In genomic region chr11:43921561-43922294, GRCh38 we compare ENCODE assay signal across 9 cellular contexts. TPM values are rescaled to one million over a fixed set of nuclear protein-coding genes. Genes with fewer than 3 reads are reported as not detected.
DNase-seq lines count a peak whose midpoint lies in the region; ATAC-seq, FAIRE-seq and TF ChIP-seq lines count a peak whose summit lies in the region.
"Had no signal": no experiment of that assay in that cellular context is flagged by ENCODE, and none has a peak within 500 bp of the region (broad histone marks: within the 10 kb centered on the region; RNA-seq: fewer than 3 reads in every experiment).

No MANE protein-coding gene starts in this region.

- DNase-seq in NCI-H2227 (lab: John Stamatoyannopoulos, UW; ENCODE audit: unreplicated experiment) (peak; percentile 51), keratinocyte (ENCODE audit: low read depth, low spot score) (no peak), testis (no peak), OCI-LY7 (ENCODE audit: low spot score) (no peak), LoVo (ENCODE audit: low spot score) (no peak)
- DNase-seq in activated T-cell treated with anti-CD3 and anti-CD28 coated beads, Interleukin-2, amount 50 U/mL, for 48 hours, result no peak
- DNase-seq: SIG-M5 had no signal

- no peaks in the 10 kb centered on the region for H3K9me3 ChIP-seq in keratinocyte (ENCODE audit: control insufficient read depth, low read depth, low read length)
- no peaks in the 10 kb centered on the region for H3K9me3 ChIP-seq in testis
- H3K9me3 ChIP-seq in OCI-LY7 (ENCODE audit: low read length), result no peaks in the 10 kb centered on the region

- H3K36me3 ChIP-seq in keratinocyte (ENCODE audit: control insufficient read depth in 2 of 2, extremely low read depth in 1 of 2, insufficient read depth in 2 of 2, low read length in 2 of 2), result peaks cover 7 to 12% of the 10 kb centered on the region in 2 experiments
- H3K36me3 ChIP-seq in testis (ENCODE audit: low read depth, missing control alignments), result no peaks in the 10 kb centered on the region
- no peaks in the 10 kb centered on the region for H3K36me3 ChIP-seq in OCI-LY7 (ENCODE audit: insufficient read depth, low read length)

- ATAC-seq in activated T-helper 17 cell treated with anti-CD3 and anti-CD28 coated beads, Interleukin-2, amount 50 U/mL, for 72 hours (replicated peaks), result no peak

- intact Hi-C loops in testis (cut with DNase I; ENCODE audit: low total_unique reads) (no loop called here), OCI-LY7 (cut with micrococcal nuclease; ENCODE audit: unreplicated experiment) (no loop called here)

- H3K27ac ChIP-seq in keratinocyte (ENCODE audit: control insufficient read depth, insufficient read depth, low read length) (peak overlapping the region; percentile 89), testis (peak overlapping the region; percentile 81 to 94), OCI-LY7 (ENCODE audit: low read depth, low read length, poor library complexity, severe bottlenecking) (no peak overlapping the region)

- H3K4me1 Mint-ChIP-seq in activated T-helper 17 cell treated with anti-CD3 and anti-CD28 coated beads, Interleukin-2, amount 50 U/mL, for 72 hours, result peaks cover 14% of the 10 kb centered on the region

- H3K36me3 Mint-ChIP-seq in activated T-helper 17 cell treated with anti-CD3 and anti-CD28 coated beads, Interleukin-2, amount 50 U/mL, for 72 hours (ENCODE audit: low read depth), result peaks cover 61% of the 10 kb centered on the region

- peak overlapping the region; percentile 52 for H3K4me3 Mint-ChIP-seq in activated T-helper 17 cell treated with anti-CD3 and anti-CD28 coated beads, Interleukin-2, amount 50 U/mL, for 72 hours

- no peak for TF ChIP-seq POLR2A in testis (IDR thresholded peaks at IDR 0.05)

- H4K20me1 ChIP-seq in keratinocyte (ENCODE audit: control insufficient read depth, extremely low read depth, insufficient read depth, low read length) (no peaks in the 10 kb centered on the region), OCI-LY7 (ENCODE audit: insufficient read depth, low read length) (no peaks in the 10 kb centered on the region)

- POLR2A ChIA-PET in OCI-LY7 (lab: Charles Lee), result no interaction called here

- TF ChIP-seq CTCF in keratinocyte (optimal IDR thresholded peaks at IDR 0.05 in 1 of 3, IDR thresholded peaks at IDR 0.05 in 1 of 3, conservative IDR thresholded peaks at IDR 0.05 in 1 of 3; ENCODE audit: extremely low read depth in 1 of 3, insufficient read depth in 2 of 3, low read length in 3 of 3), result no peak
- TF ChIP-seq CTCF in testis (IDR thresholded peaks at IDR 0.05), result no peak
- no peak for TF ChIP-seq CTCF in OCI-LY7 (conservative IDR thresholded peaks at IDR 0.05; ENCODE audit: low read length)

- dilution Hi-C loops in keratinocyte (cut with MboI; ENCODE audit: extremely low pct_ligation_motif_present, low sequenced_read_pairs), result no loop called here

- CTCF ChIA-PET in OCI-LY7 (lab: Charles Lee; ENCODE audit: unreplicated experiment), result no interaction called here

- no peak for FAIRE-seq in keratinocyte (lab: Jason Lieb, UNC)
- FAIRE-seq: GM12892 had no signal

- H3K4me2 ChIP-seq in keratinocyte (ENCODE audit: control insufficient read depth, extremely low read depth, insufficient read depth, low read depth, low read length) (no peak overlapping the region), OCI-LY7 (ENCODE audit: low read length) (no peak overlapping the region)

- no peaks in the 10 kb centered on the region for H3K27me3 Mint-ChIP-seq in activated T-helper 17 cell treated with anti-CD3 and anti-CD28 coated beads, Interleukin-2, amount 50 U/mL, for 72 hours

- H3K4me3 ChIP-seq in keratinocyte (ENCODE audit: control insufficient read depth in 2 of 3, extremely low read depth in 1 of 3, insufficient read depth in 2 of 3, low read depth in 1 of 3, low read length in 3 of 3) (no peak overlapping the region), testis (no peak overlapping the region), OCI-LY7 (ENCODE audit: low read depth, low read length, poor library complexity, severe bottlenecking) (no peak overlapping the region)

- peak overlapping the region; percentile 50 for H3K9ac ChIP-seq in keratinocyte (ENCODE audit: control insufficient read depth, extremely low read depth, insufficient read depth, low read length)

- WGBS in testis, 2 donors, result 65 to 85% methylated on average over 8 of the region's 8 CpGs

- H3K9me3 Mint-ChIP-seq in activated T-helper 17 cell treated with anti-CD3 and anti-CD28 coated beads, Interleukin-2, amount 50 U/mL, for 72 hours, result no peaks in the 10 kb centered on the region

- H3K4me1 ChIP-seq in keratinocyte (ENCODE audit: control insufficient read depth, extremely low read depth, insufficient read depth, low read length) (peaks cover 17% of the 10 kb centered on the region), testis (peaks cover 52% of the 10 kb centered on the region), OCI-LY7 (ENCODE audit: insufficient read depth, low read length, poor library complexity, severe bottlenecking) (no peaks in the 10 kb centered on the region)

- BruUV-seq in OCI-LY7 (replicated peaks; lab: Mats Ljungman, UMichigan), result no TSS peak

- peak overlapping the region; percentile 59 for H3K27ac Mint-ChIP-seq in activated T-helper 17 cell treated with anti-CD3 and anti-CD28 coated beads, Interleukin-2, amount 50 U/mL, for 72 hours

- no peaks in the 10 kb centered on the region for H3K9me2 ChIP-seq in OCI-LY7 (ENCODE audit: insufficient read depth, low read length)

- H3K79me2 ChIP-seq in keratinocyte (ENCODE audit: control insufficient read depth, insufficient read depth, low read length) (no peaks in the 10 kb centered on the region), OCI-LY7 (ENCODE audit: insufficient read depth, low read depth, low read length) (no peaks in the 10 kb centered on the region)

- no peak overlapping the region for H2AFZ ChIP-seq in keratinocyte (ENCODE audit: control insufficient read depth, low read length)
- H2AFZ ChIP-seq in OCI-LY7 (ENCODE audit: low read length), result no peak overlapping the region

- H3K27me3 ChIP-seq in keratinocyte (ENCODE audit: control insufficient read depth, extremely low read depth, insufficient read depth, low read length), result no peaks in the 10 kb centered on the region
- no peaks in the 10 kb centered on the region for H3K27me3 ChIP-seq in testis

- H3K9me1 ChIP-seq in keratinocyte (ENCODE audit: control insufficient read depth, extremely low read depth, insufficient read depth, low read length), result no peaks in the 10 kb centered on the region

RNA-seq across cellular contexts. Expression of gene C11orf96, which starts 20.7 kb away (rescaled TPM):
- under 1 TPM in 1 of 2 donors, not detected in 1; 0.26 TPM for total RNA-seq in activated T-helper 17 cell treated with anti-CD3 and anti-CD28 coated beads, Interleukin-2, amount 50 U/mL, for 72 hours
- 0.22 to 0.30 TPM in 2 of 3 replicates, not detected in the other for polyA plus RNA-seq in keratinocyte
- 2.0 TPM for polyA plus RNA-seq in keratinocyte (2011; ENCODE audit: low read depth)
- 0.07 and 0.30 TPM in 2 replicates for polyA plus RNA-seq in keratinocyte (2011; cell fraction: cytosol; rRNA removed)
- polyA plus RNA-seq in keratinocyte (2011; cell fraction: nucleus; rRNA removed), result 1.1 and 2.9 TPM in 2 replicates
- polyA plus RNA-seq in keratinocyte (2012; ENCODE audit: low replicate concordance), result 3.6 TPM in 1 of 2 replicates, not detected in the other
- polyA minus RNA-seq in keratinocyte, result not detected in 3 replicates
- not detected for polyA minus RNA-seq in keratinocyte (2011; cell fraction: cytosol; rRNA and poly(A)+ RNA removed)
- polyA minus RNA-seq in keratinocyte (2011; cell fraction: nucleus; rRNA and poly(A)+ RNA removed), result 0.53 and 0.62 TPM in 2 replicates
- 100 to 1,000 TPM; 207 TPM for total RNA-seq in testis
- polyA plus RNA-seq in testis (ENCODE audit: insufficient read depth, low read depth, low replicate concordance), result 67.4 TPM
- total RNA-seq in OCI-LY7 (2014; rRNA removed; shearing (Covaris generic)), result not detected in 2 replicates
- total RNA-seq in OCI-LY7 (2022), result not detected in 2 replicates

RNA-seq across cellular contexts. Expression of gene ALKBH3, which starts 41.1 kb away (rescaled TPM):
- 10 to 100 TPM; 26.5 to 42.4 TPM for total RNA-seq in activated T-helper 17 cell treated with anti-CD3 and anti-CD28 coated beads, Interleukin-2, amount 50 U/mL, for 72 hours
- polyA plus RNA-seq in keratinocyte, result 34.4 to 49.9 TPM (median 42.4 TPM) in 3 replicates
- polyA plus RNA-seq in keratinocyte (2011; ENCODE audit: low read depth), result 60.5 TPM
- polyA plus RNA-seq in keratinocyte (2011; cell fraction: cytosol; rRNA removed), result 36.8 and 64.8 TPM in 2 replicates
- polyA plus RNA-seq in keratinocyte (2011; cell fraction: nucleus; rRNA removed), result 30.2 and 32.5 TPM in 2 replicates
- polyA plus RNA-seq in keratinocyte (2012; ENCODE audit: low replicate concordance), result 31.4 and 34.8 TPM in 2 replicates
- 22.1 to 42.3 TPM (median 28.4 TPM) in 3 replicates for polyA minus RNA-seq in keratinocyte
- 15.5 TPM for polyA minus RNA-seq in keratinocyte (2011; cell fraction: cytosol; rRNA and poly(A)+ RNA removed)
- polyA minus RNA-seq in keratinocyte (2011; cell fraction: nucleus; rRNA and poly(A)+ RNA removed), result 8.5 and 13.5 TPM in 2 replicates
- 10 to 100 TPM; 39.9 to 45.8 TPM for total RNA-seq in testis
- polyA plus RNA-seq in testis (ENCODE audit: insufficient read depth, low read depth, low replicate concordance), result 45.4 TPM
- not detected in 2 replicates for total RNA-seq in OCI-LY7 (2014; rRNA removed; shearing (Covaris generic))
- not detected in 2 replicates for total RNA-seq in OCI-LY7 (2022)

Comparison
In these comparisons a context has a peak if more than half of its experiments do, and no peak if none do; other contexts are left out.
1. RNA of gene C11orf96, which starts 20.7 kb away (total RNA-seq): 207 TPM in testis; 0.26 TPM in activated T-helper 17 cell treated with anti-CD3 and anti-CD28 coated beads, Interleukin-2, amount 50 U/mL, for 72 hours and not detected in OCI-LY7; every median in the first group is over 100 times any median in the second.
2. RNA of gene ALKBH3, which starts 41.1 kb away (total RNA-seq): 39.9 to 45.8 TPM in testis and 26.5 to 42.4 TPM in activated T-helper 17 cell treated with anti-CD3 and anti-CD28 coated beads, Interleukin-2, amount 50 U/mL, for 72 hours; not detected in OCI-LY7; every median in the first group is over 10 times any median in the second.